In genomic region chr18:70333757-70334156, GRCh38 we compare ENCODE assay signal across 11 cellular contexts. TPM values are rescaled to one million over a fixed set of nuclear protein-coding genes. Genes with fewer than 3 reads are reported as not detected.
DNase-seq lines count a peak whose midpoint lies in the region; ATAC-seq and TF ChIP-seq lines count a peak whose summit lies in the region.
"Had no signal": no experiment of that assay in that cellular context is flagged by ENCODE, and none has a peak within 500 bp of the region (broad histone marks: within the 10 kb centered on the region; RNA-seq: fewer than 3 reads in every experiment).

No MANE protein-coding gene starts in this region.

- DNase-seq in SHP77 (lab: John Stamatoyannopoulos, UW) (peak; percentile 57 to 64), SHP77 treated with DMSO at 0.1 percent for 48 hours (lab: John Stamatoyannopoulos, UW) (no peak), ascending aorta (ENCODE audit: low spot score in 2 of 2) (peak; percentile 47 to 86), iris pigment epithelial cell (ENCODE audit: low read depth) (peak; percentile 99), upper lobe of right lung (no peak), tibial nerve (ENCODE audit: low spot score in 2 of 2) (no peak), CD14-positive monocyte (ENCODE audit: low spot score) (no peak)
- DNase-seq: colonic mucosa, KBM-7, NCI-H510A had no signal

- peaks cover 0 to 1% (median 0%) of the 10 kb centered on the region in 3 donors for H3K27me3 Mint-ChIP-seq in CD14-positive monocyte (ENCODE audit: low read depth in 3 of 3)

- no peaks in the 10 kb centered on the region for H3K27me3 ChIP-seq in ascending aorta
- no peaks in the 10 kb centered on the region for H3K27me3 ChIP-seq in upper lobe of right lung
- H3K27me3 ChIP-seq in tibial nerve = no peaks in the 10 kb centered on the region
- H3K27me3 ChIP-seq: colonic mucosa had no signal

- H3K4me3 Mint-ChIP-seq in CD14-positive monocyte = no peak overlapping the region

- H3K4me1 ChIP-seq in ascending aorta (peaks cover 0 to 29% of the 10 kb centered on the region in 2 donors), upper lobe of right lung (no peaks in the 10 kb centered on the region), tibial nerve (peaks cover 0 to 16% (median 3%) of the 10 kb centered on the region in 4 donors)
- H3K4me1 ChIP-seq: colonic mucosa had no signal

- peaks cover 2 to 9% (median 5%) of the 10 kb centered on the region in 7 donors for H3K9me3 Mint-ChIP-seq in CD14-positive monocyte

- no peak for TF ChIP-seq POLR2A in tibial nerve (IDR thresholded peaks at IDR 0.05)

- intact Hi-C loops in ascending aorta (cut with DNase I) (loop anchor here (1.0 kb wide), 1 partner anchor 127 kb away; no protein-coding TSS in a partner anchor), upper lobe of right lung (cut with DNase I) (no loop called here), CD14-positive monocyte (cut with micrococcal nuclease) (loop anchor here in 1 of 2 donors (5.0 kb wide), 1 partner anchor 46 kb away; the partner anchor contains the start of gene SOCS6)

- ATAC-seq in upper lobe of right lung (peak; percentile 93), HG03280 (IDR thresholded peaks at IDR 0.05; ENCODE audit: unreplicated experiment) (no peak)

- no peak overlapping the region for H3K27ac Mint-ChIP-seq in CD14-positive monocyte

- WGBS in tibial nerve, 2 donors = 81 to 88% methylated on average over 2 of the region's 2 CpGs

- no peak for TF ChIP-seq EP300 in tibial nerve (IDR thresholded peaks at IDR 0.05)

- H3K27ac ChIP-seq in ascending aorta (peak overlapping the region; percentile 68 to 78), upper lobe of right lung (no peak overlapping the region), tibial nerve (no peak overlapping the region)
- H3K27ac ChIP-seq: colonic mucosa had no signal

- no peak for TF ChIP-seq CTCF in ascending aorta (IDR thresholded peaks at IDR 0.05)
- TF ChIP-seq CTCF in upper lobe of right lung (IDR thresholded peaks at IDR 0.05) = no peak
- no peak for TF ChIP-seq CTCF in tibial nerve (IDR thresholded peaks at IDR 0.05)
- TF ChIP-seq CTCF in CD14-positive monocyte (IDR thresholded peaks at IDR 0.05) = no peak

- H3K36me3 Mint-ChIP-seq in CD14-positive monocyte = peaks cover 0 to 3% of the 10 kb centered on the region in 2 donors

- H3K4me3 ChIP-seq in ascending aorta (no peak overlapping the region), upper lobe of right lung (no peak overlapping the region), tibial nerve (no peak overlapping the region)
- H3K4me3 ChIP-seq: colonic mucosa had no signal

- peaks cover 18% of the 10 kb centered on the region for H3K4me1 Mint-ChIP-seq in CD14-positive monocyte

- H3K9me3 ChIP-seq in ascending aorta (peaks cover 0 to 8% of the 10 kb centered on the region in 2 donors), upper lobe of right lung (no peaks in the 10 kb centered on the region), tibial nerve (peaks cover 0 to 7% (median 0%) of the 10 kb centered on the region in 4 donors)
- H3K9me3 ChIP-seq: colonic mucosa had no signal

- H3K36me3 ChIP-seq in ascending aorta (no peaks in the 10 kb centered on the region), upper lobe of right lung (no peaks in the 10 kb centered on the region), tibial nerve (peaks cover 0 to 36% (median 0%) of the 10 kb centered on the region in 3 donors)
- H3K36me3 ChIP-seq: colonic mucosa had no signal

RNA-seq across cellular contexts. Expression of gene SOCS6, which starts 44.9 kb away (rescaled TPM):
- total RNA-seq in ascending aorta = 5.5 TPM
- 20.9 TPM for total RNA-seq in upper lobe of right lung
- 10 to 100 TPM; 12.9 to 21.8 (median 18.2) TPM for total RNA-seq in tibial nerve
- 1 to 10 TPM; 4.8 TPM for polyA plus RNA-seq in CD14-positive monocyte

Comparison
In these comparisons a context has a peak if more than half of its experiments do, and no peak if none do; other contexts are left out.
1. DNase-seq: peak in SHP77 (2 of 2), ascending aorta (2 of 2) and iris pigment epithelial cell (single experiment); none in SHP77 treated with DMSO at 0.1 percent for 48 hours (single experiment), upper lobe of right lung (single experiment), tibial nerve (0 of 2) and CD14-positive monocyte (single experiment).
2. H3K27ac ChIP-seq: peak in ascending aorta (2 of 2); none in upper lobe of right lung (single experiment) and tibial nerve (0 of 4).